In genomic region chr10:1185911-1186692, GRCh38 we compare ENCODE assay signal across 18 cellular contexts.
"Had no signal": no experiment of that assay in that cellular context is flagged by ENCODE, and none has a peak within 500 bp of the region (broad histone marks: within the 10 kb centered on the region; RNA-seq: fewer than 3 reads in every experiment).

No MANE protein-coding gene starts in this region.

- H3K27ac ChIP-seq: breast epithelium, colonic mucosa, heart left ventricle, left ventricle myocardium inferior, parathyroid adenoma, vagina had no signal

- ATAC-seq: activated T-cell treated with anti-CD3 and anti-CD28 coated beads, Interleukin-2, amount 50 U/mL, for 4 hours; heart left ventricle; stimulated activated naive CD8-positive, alpha-beta T cell treated with anti-CD3 and anti-CD28 coated beads, Interleukin-15, Interleukin-2, amounts not matched to agents 100 U/mL and 50 U/mL, for 24 hours had no signal

- H3K4me3 ChIP-seq: breast epithelium, colonic mucosa, heart left ventricle, left ventricle myocardium inferior, vagina had no signal

- H3K36me3 ChIP-seq: breast epithelium, colonic mucosa, heart left ventricle, left ventricle myocardium inferior, vagina had no signal

- DNase-seq: activated CD4-positive, alpha-beta memory T cell treated with anti-CD3 and anti-CD28 coated beads for 36 hours; activated CD4-positive, alpha-beta T cell treated with anti-CD3 and anti-CD28 coated beads for 1 hour; activated gamma-delta T cell treated with Interleukin-2 at 50 U/mL for 16 hours; activated naive CD8-positive, alpha-beta T cell treated with anti-CD3 and anti-CD28 coated beads for 36 hours; activated T-cell treated with anti-CD3 and anti-CD28 coated beads, Interleukin-2, amount 50 U/mL, for 4 hours; colonic mucosa; effector CD4-positive, alpha-beta T cell; foreskin melanocyte; left ventricle myocardium inferior; stimulated activated CD4-positive, alpha-beta T cell treated with anti-CD3 and anti-CD28 coated beads, Interleukin-4, amount 100 ng/mL, for 1 hour; stimulated activated CD8-positive, alpha-beta memory T cell treated with anti-CD3 and anti-CD28 coated beads, Interleukin-4, amount 100 ng/mL, for 48 hours; stimulated activated naive CD8-positive, alpha-beta T cell treated with anti-CD3 and anti-CD28 coated beads, Interleukin-15, Interleukin-2, amounts not matched to agents 100 U/mL and 50 U/mL, for 24 hours; T-helper 9 cell had no signal

- H3K27me3 Mint-ChIP-seq: activated CD4-positive, alpha-beta memory T cell treated with anti-CD3 and anti-CD28 coated beads for 36 hours had no signal

- H3K4me1 ChIP-seq: breast epithelium, colonic mucosa, heart left ventricle, left ventricle myocardium inferior, parathyroid adenoma, vagina had no signal

- H3K27ac Mint-ChIP-seq: activated CD4-positive, alpha-beta memory T cell treated with anti-CD3 and anti-CD28 coated beads for 36 hours; activated naive CD8-positive, alpha-beta T cell treated with anti-CD3 and anti-CD28 coated beads for 36 hours had no signal

- H3K36me3 Mint-ChIP-seq: activated CD4-positive, alpha-beta memory T cell treated with anti-CD3 and anti-CD28 coated beads for 36 hours; activated naive CD8-positive, alpha-beta T cell treated with anti-CD3 and anti-CD28 coated beads for 36 hours had no signal

- H3K9me3 Mint-ChIP-seq: activated CD4-positive, alpha-beta memory T cell treated with anti-CD3 and anti-CD28 coated beads for 36 hours; activated naive CD8-positive, alpha-beta T cell treated with anti-CD3 and anti-CD28 coated beads for 36 hours; activated T-cell treated with anti-CD3 and anti-CD28 coated beads, Interleukin-2, amount 50 U/mL, for 4 hours; neural crest cell had no signal

- H3K9me3 ChIP-seq: breast epithelium, colonic mucosa, heart left ventricle, left ventricle myocardium inferior, vagina had no signal

- H3K27me3 ChIP-seq: breast epithelium, colonic mucosa, vagina had no signal

- H3K4me1 Mint-ChIP-seq: activated naive CD8-positive, alpha-beta T cell treated with anti-CD3 and anti-CD28 coated beads for 36 hours had no signal

- H3K4me3 Mint-ChIP-seq: activated CD4-positive, alpha-beta memory T cell treated with anti-CD3 and anti-CD28 coated beads for 36 hours; activated naive CD8-positive, alpha-beta T cell treated with anti-CD3 and anti-CD28 coated beads for 36 hours; activated T-cell treated with anti-CD3 and anti-CD28 coated beads, Interleukin-2, amount 50 U/mL, for 4 hours; neural crest cell had no signal
